Comparison of ENCODE assay signal across 17 cellular contexts in the genomic region with DNA sequence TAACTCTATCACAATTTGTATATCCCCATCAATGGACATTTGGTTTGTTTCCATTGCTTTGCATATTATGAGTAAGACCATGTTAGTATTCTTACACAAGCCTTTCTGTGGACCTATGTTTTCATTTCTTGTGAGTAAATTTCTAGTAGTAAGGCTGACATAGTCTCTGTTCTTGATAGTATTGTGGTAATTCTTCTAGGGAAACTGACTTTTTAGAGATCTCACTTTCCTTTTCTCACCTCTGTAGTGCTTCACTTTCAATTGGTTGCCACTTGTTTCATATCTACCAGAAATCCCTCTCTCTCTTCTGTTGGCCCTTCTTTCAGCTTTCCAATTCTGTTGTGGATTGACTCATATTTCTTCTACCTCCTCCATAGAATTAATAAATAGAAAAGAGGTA. TPM values are rescaled to one million over a fixed set of nuclear protein-coding genes. Genes with fewer than 3 reads are reported as not detected.
DNase-seq lines count a peak whose midpoint lies in the region; ATAC-seq and TF ChIP-seq lines count a peak whose summit lies in the region.
"Had no signal": no experiment of that assay in that cellular context is flagged by ENCODE, and none has a peak within 500 bp of the region (broad histone marks: within the 10 kb centered on the region; RNA-seq: fewer than 3 reads in every experiment).

No MANE protein-coding gene starts in this region.

- TF ChIP-seq CTCF in activated CD8-positive, alpha-beta T cell treated with anti-CD3 and anti-CD28 coated beads for 36 hours (IDR thresholded peaks at IDR 0.05): no peak
- TF ChIP-seq CTCF in osteocyte (IDR thresholded peaks at IDR 0.05) (no peak), adrenal gland (IDR thresholded peaks at IDR 0.05) (no peak)

- POLR2A ChIA-PET in activated CD8-positive, alpha-beta T cell treated with anti-CD3 and anti-CD28 coated beads for 36 hours (lab: Charles Lee): interaction anchor here (1.0 to 1.3 kb wide), 3 partner anchors 8 to 18 kb away, joined by 3 to 7 read pairs (median 4); a partner anchor contains a TSS

- DNase-seq in activated CD8-positive, alpha-beta T cell treated with anti-CD3 and anti-CD28 coated beads for 36 hours: no peak
- DNase-seq in osteocyte (ENCODE audit: extremely low spot score, unreplicated experiment) (no peak), adrenal gland (no peak), NCI-H510A treated with DMSO at 0.1 percent for 48 hours (lab: John Stamatoyannopoulos, UW) (no peak), ecto neural progenitor cell (ENCODE audit: low spot score) (no peak)
- DNase-seq: activated gamma-delta T cell treated with Interleukin-2 at 50 U/mL for 16 hours, lower lobe of right lung, NCI-H1436 treated with DMSO at 0.1 percent for 48 hours, SIG-M5, thyroid gland had no signal

- H3K4me1 ChIP-seq in adrenal gland (replicated peaks in 1 of 2): no peaks in the 10 kb centered on the region
- H3K4me1 ChIP-seq: neural progenitor cell had no signal

- H3K27me3 Mint-ChIP-seq in activated CD8-positive, alpha-beta T cell treated with anti-CD3 and anti-CD28 coated beads for 36 hours: peaks cover 3% of the 10 kb centered on the region
- peaks cover 17% of the 10 kb centered on the region for H3K27me3 Mint-ChIP-seq in osteocyte (ENCODE audit: unreplicated experiment)

- CTCF ChIA-PET in activated CD8-positive, alpha-beta T cell treated with anti-CD3 and anti-CD28 coated beads for 36 hours (lab: Charles Lee): interaction anchor here (0.9 to 1.1 kb wide), 2 partner anchors 11 to 14 kb away, joined by 3 read pairs; no protein-coding TSS in a partner anchor

- H3K36me3 Mint-ChIP-seq in activated CD8-positive, alpha-beta T cell treated with anti-CD3 and anti-CD28 coated beads for 36 hours (ENCODE audit: low read depth): peaks cover 8% of the 10 kb centered on the region
- no peaks in the 10 kb centered on the region for H3K36me3 Mint-ChIP-seq in osteocyte (ENCODE audit: unreplicated experiment)
- H3K36me3 Mint-ChIP-seq: neural progenitor cell had no signal

- H3K9me3 ChIP-seq in adrenal gland (replicated peaks in 1 of 3): no peaks in the 10 kb centered on the region
- H3K9me3 ChIP-seq: thyroid gland had no signal

- no peak for TF ChIP-seq POLR2A in GM18505 (IDR thresholded peaks at IDR 0.05; ENCODE audit: borderline replicate concordance, extremely low read depth, insufficient read depth, insufficient read length)
- no peak for TF ChIP-seq POLR2A in adrenal gland (IDR thresholded peaks at IDR 0.05)

- H3K9me3 Mint-ChIP-seq in activated CD8-positive, alpha-beta T cell treated with anti-CD3 and anti-CD28 coated beads for 36 hours: peaks cover 13% of the 10 kb centered on the region
- no peaks in the 10 kb centered on the region for H3K9me3 Mint-ChIP-seq in osteocyte (ENCODE audit: unreplicated experiment)
- H3K9me3 Mint-ChIP-seq: neural progenitor cell had no signal

- no peak overlapping the region for H3K27ac ChIP-seq in adrenal gland
- H3K27ac ChIP-seq: C4-2B, lower lobe of right lung, neural progenitor cell, thyroid gland, VCaP had no signal

- no peaks in the 10 kb centered on the region for H3K36me3 ChIP-seq in adrenal gland (replicated peaks in 1 of 2)
- H3K36me3 ChIP-seq: lower lobe of right lung, neural progenitor cell, thyroid gland had no signal

- ATAC-seq in GM18505 (IDR thresholded peaks at IDR 0.05; ENCODE audit: unreplicated experiment) (peak; percentile 77), GM19324 (IDR thresholded peaks at IDR 0.05; ENCODE audit: low FRiP score, unreplicated experiment) (peak; percentile 66), HG02973 (IDR thresholded peaks at IDR 0.05; ENCODE audit: unreplicated experiment) (peak; percentile 91)
- ATAC-seq in activated CD8-positive, alpha-beta T cell treated with anti-CD3 and anti-CD28 coated beads for 36 hours: peak; percentile 64
- ATAC-seq: lower lobe of right lung had no signal

- H3K4me3 Mint-ChIP-seq in activated CD8-positive, alpha-beta T cell treated with anti-CD3 and anti-CD28 coated beads for 36 hours: peak overlapping the region; percentile 12
- no peak overlapping the region for H3K4me3 Mint-ChIP-seq in osteocyte (ENCODE audit: unreplicated experiment)
- H3K4me3 Mint-ChIP-seq: neural progenitor cell had no signal

- H3K4me3 ChIP-seq in adrenal gland: no peak overlapping the region
- H3K4me3 ChIP-seq: lower lobe of right lung, neural progenitor cell, thyroid gland had no signal

- H3K4me1 Mint-ChIP-seq in activated CD8-positive, alpha-beta T cell treated with anti-CD3 and anti-CD28 coated beads for 36 hours (ENCODE audit: low read depth): peaks cover 41% of the 10 kb centered on the region
- H3K4me1 Mint-ChIP-seq in osteocyte (ENCODE audit: unreplicated experiment): peaks cover 15% of the 10 kb centered on the region
- H3K4me1 Mint-ChIP-seq: IgD-negative memory B cell, neural progenitor cell had no signal

- intact Hi-C loops in activated CD8-positive, alpha-beta T cell treated with anti-CD3 and anti-CD28 coated beads for 36 hours (cut with micrococcal nuclease): loop anchor here (5.0 to 10.0 kb wide), 2 partner anchors 33 to 75 kb away; no protein-coding TSS in a partner anchor
- intact Hi-C loops in adrenal gland (cut with DNase I): no loop called here

- peak overlapping the region; percentile 89 for H3K27ac Mint-ChIP-seq in activated CD8-positive, alpha-beta T cell treated with anti-CD3 and anti-CD28 coated beads for 36 hours
- no peak overlapping the region for H3K27ac Mint-ChIP-seq in osteocyte (ENCODE audit: unreplicated experiment)
- H3K27ac Mint-ChIP-seq: neural progenitor cell had no signal

- H3K27me3 ChIP-seq in adrenal gland: no peaks in the 10 kb centered on the region
- H3K27me3 ChIP-seq: thyroid gland had no signal

RNA-seq across cellular contexts. Expression of a gene that starts 8.5 kb away (rescaled TPM):
- total RNA-seq in activated CD8-positive, alpha-beta T cell treated with anti-CD3 and anti-CD28 coated beads for 36 hours: 1 to 10 TPM in 1 of 2 experiments, under 1 TPM in 1; 0.77 to 1.4 TPM
- 0.21 and 0.31 TPM in 2 replicates for total RNA-seq in osteocyte
- 1 to 10 TPM in 4 of 8 donors, under 1 TPM in 4; 0.17 to 4.4 (median 1.1) TPM for total RNA-seq in adrenal gland
- 1 to 10 TPM; 1.1 to 3.4 (median 2.1) TPM for polyA plus RNA-seq in adrenal gland
